ENCODE assay signal across 2 cellular contexts in the genomic region with DNA sequence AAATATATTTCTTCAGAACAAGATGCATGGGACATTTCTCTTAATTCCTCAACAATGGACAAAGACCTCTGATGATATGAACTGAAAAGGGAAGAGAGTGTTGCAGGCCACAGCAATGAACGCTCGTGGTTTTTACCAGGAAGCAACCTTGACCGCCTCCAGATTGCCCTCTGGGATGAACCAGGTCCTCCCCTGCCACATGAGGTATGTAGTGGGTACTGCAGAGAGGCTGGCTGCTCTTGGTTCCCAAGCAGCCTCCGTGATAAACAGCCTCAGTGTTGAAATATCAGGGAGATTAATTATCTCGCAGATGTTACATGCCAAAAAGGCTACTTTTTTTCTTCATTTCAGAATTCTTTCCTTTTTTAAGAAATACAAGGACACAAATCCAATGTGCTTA.
TF ChIP-seq lines count a peak whose summit lies in the region.

No MANE protein-coding gene starts in this region.

TF ChIP-seq in HepG2, 621 proteins besides CTCF, POLR2A, EP300 and RAD21:
- TF ChIP-seq CEBPB (IDR thresholded peaks at IDR 0.05; ENCODE audit: borderline replicate concordance, low read depth, low read length) (no peak), RXRB (CRISPR knock-in tag; IDR thresholded peaks at IDR 0.05; ENCODE audit: borderline replicate concordance) (0 out of 2 replicates have a peak, but pooled peaks have one; percentile 16), STAG1 (CRISPR knock-in tag; IDR thresholded peaks at IDR 0.05) (peak; percentile 20), ZBTB7A (CRISPR knock-in tag; IDR thresholded peaks at IDR 0.05) (no peak), ELF3 (CRISPR knock-in tag; IDR thresholded peaks at IDR 0.05) (peak; percentile 31; the same call in 1 of the 2 replicates), U2AF2 (IDR thresholded peaks at IDR 0.05; ENCODE audit: low read depth, low read length) (no peak), SMC3 (IDR thresholded peaks at IDR 0.05; ENCODE audit: low read length) (peak; percentile 36; the same call in 1 of the 2 replicates), RARA (CRISPR knock-in tag; IDR thresholded peaks at IDR 0.05) (0 out of 2 replicates have a peak, but pooled peaks have one; percentile 8), ZNF619 (CRISPR knock-in tag; IDR thresholded peaks at IDR 0.05) (no peak), ZNF652 (CRISPR knock-in tag; IDR thresholded peaks at IDR 0.05; ENCODE audit: borderline replicate concordance, low read depth) (no peak), MYNN (CRISPR knock-in tag; IDR thresholded peaks at IDR 0.05; ENCODE audit: low read depth) (no peak), ZNF180 (CRISPR knock-in tag; IDR thresholded peaks at IDR 0.05; ENCODE audit: borderline replicate concordance, low read depth) (no peak), NR3C1 (CRISPR knock-in tag; IDR thresholded peaks at IDR 0.05) (no peak), ZNF333 (CRISPR knock-in tag; IDR thresholded peaks at IDR 0.05; ENCODE audit: borderline replicate concordance) (no peak)

TF ChIP-seq in GM12878, 131 proteins besides CTCF, POLR2A, EP300 and RAD21:
- TF ChIP-seq, protein P1, sequence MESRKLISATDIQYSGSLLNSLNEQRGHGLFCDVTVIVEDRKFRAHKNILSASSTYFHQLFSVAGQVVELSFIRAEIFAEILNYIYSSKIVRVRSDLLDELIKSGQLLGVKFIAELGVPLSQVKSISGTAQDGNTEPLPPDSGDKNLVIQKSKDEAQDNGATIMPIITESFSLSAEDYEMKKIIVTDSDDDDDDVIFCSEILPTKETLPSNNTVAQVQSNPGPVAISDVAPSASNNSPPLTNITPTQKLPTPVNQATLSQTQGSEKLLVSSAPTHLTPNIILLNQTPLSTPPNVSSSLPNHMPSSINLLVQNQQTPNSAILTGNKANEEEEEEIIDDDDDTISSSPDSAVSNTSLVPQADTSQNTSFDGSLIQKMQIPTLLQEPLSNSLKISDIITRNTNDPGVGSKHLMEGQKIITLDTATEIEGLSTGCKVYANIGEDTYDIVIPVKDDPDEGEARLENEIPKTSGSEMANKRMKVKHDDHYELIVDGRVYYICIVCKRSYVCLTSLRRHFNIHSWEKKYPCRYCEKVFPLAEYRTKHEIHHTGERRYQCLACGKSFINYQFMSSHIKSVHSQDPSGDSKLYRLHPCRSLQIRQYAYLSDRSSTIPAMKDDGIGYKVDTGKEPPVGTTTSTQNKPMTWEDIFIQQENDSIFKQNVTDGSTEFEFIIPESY (IDR thresholded peaks at IDR 0.05), result no peak
- TF ChIP-seq, protein P2, sequence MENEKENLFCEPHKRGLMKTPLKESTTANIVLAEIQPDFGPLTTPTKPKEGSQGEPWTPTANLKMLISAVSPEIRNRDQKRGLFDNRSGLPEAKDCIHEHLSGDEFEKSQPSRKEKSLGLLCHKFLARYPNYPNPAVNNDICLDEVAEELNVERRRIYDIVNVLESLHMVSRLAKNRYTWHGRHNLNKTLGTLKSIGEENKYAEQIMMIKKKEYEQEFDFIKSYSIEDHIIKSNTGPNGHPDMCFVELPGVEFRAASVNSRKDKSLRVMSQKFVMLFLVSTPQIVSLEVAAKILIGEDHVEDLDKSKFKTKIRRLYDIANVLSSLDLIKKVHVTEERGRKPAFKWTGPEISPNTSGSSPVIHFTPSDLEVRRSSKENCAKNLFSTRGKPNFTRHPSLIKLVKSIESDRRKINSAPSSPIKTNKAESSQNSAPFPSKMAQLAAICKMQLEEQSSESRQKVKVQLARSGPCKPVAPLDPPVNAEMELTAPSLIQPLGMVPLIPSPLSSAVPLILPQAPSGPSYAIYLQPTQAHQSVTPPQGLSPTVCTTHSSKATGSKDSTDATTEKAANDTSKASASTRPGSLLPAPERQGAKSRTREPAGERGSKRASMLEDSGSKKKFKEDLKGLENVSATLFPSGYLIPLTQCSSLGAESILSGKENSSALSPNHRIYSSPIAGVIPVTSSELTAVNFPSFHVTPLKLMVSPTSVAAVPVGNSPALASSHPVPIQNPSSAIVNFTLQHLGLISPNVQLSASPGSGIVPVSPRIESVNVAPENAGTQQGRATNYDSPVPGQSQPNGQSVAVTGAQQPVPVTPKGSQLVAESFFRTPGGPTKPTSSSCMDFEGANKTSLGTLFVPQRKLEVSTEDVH (IDR thresholded peaks at IDR 0.05; ENCODE audit: low read depth, partially characterized antibody), result no peak
- no peak for TF ChIP-seq ZNF592 (IDR thresholded peaks at IDR 0.05)
- TF ChIP-seq ASH2L (IDR thresholded peaks at IDR 0.05; ENCODE audit: borderline replicate concordance, low read depth), result no peak
- no peak for TF ChIP-seq BMI1 (IDR thresholded peaks at IDR 0.05; ENCODE audit: borderline replicate concordance)
- no peak for TF ChIP-seq POLR2AphosphoS5 (IDR thresholded peaks at IDR 0.05; ENCODE audit: low read length)
- TF ChIP-seq HDAC6 (IDR thresholded peaks at IDR 0.05; ENCODE audit: unreplicated experiment), result no peak
- TF ChIP-seq USF1 (IDR thresholded peaks at IDR 0.05; ENCODE audit: borderline replicate concordance, extremely low read length, insufficient read depth, low read depth, low read length), result no peak
- TF ChIP-seq TCF3 (IDR thresholded peaks at IDR 0.05; ENCODE audit: borderline replicate concordance, insufficient read depth, low read depth, low read length), result no peak
- no peak for TF ChIP-seq RAD51 (IDR thresholded peaks at IDR 0.05)
- TF ChIP-seq NBN (IDR thresholded peaks at IDR 0.05), result no peak
- TF ChIP-seq CBFB (IDR thresholded peaks at IDR 0.05; ENCODE audit: low read depth), result no peak
- no peak for TF ChIP-seq CBX5 (IDR thresholded peaks at IDR 0.05; ENCODE audit: low read depth)
- no peak for TF ChIP-seq BCL3 (IDR thresholded peaks at IDR 0.05; ENCODE audit: borderline replicate concordance, insufficient read depth, low read depth, low read length, poor library complexity, severe bottlenecking)
- TF ChIP-seq PML (IDR thresholded peaks at IDR 0.05; ENCODE audit: low read length), result no peak
- TF ChIP-seq ZNF207 (IDR thresholded peaks at IDR 0.05; ENCODE audit: borderline replicate concordance), result no peak
- TF ChIP-seq NR2C2 (IDR thresholded peaks at IDR 0.05; ENCODE audit: borderline replicate concordance, control insufficient read depth, insufficient read length, low read depth), result no peak
- no peak for TF ChIP-seq EED (IDR thresholded peaks at IDR 0.05; ENCODE audit: low read depth)
- TF ChIP-seq CREM (IDR thresholded peaks at IDR 0.05; ENCODE audit: low read depth), result no peak
